In the genomic region with DNA sequence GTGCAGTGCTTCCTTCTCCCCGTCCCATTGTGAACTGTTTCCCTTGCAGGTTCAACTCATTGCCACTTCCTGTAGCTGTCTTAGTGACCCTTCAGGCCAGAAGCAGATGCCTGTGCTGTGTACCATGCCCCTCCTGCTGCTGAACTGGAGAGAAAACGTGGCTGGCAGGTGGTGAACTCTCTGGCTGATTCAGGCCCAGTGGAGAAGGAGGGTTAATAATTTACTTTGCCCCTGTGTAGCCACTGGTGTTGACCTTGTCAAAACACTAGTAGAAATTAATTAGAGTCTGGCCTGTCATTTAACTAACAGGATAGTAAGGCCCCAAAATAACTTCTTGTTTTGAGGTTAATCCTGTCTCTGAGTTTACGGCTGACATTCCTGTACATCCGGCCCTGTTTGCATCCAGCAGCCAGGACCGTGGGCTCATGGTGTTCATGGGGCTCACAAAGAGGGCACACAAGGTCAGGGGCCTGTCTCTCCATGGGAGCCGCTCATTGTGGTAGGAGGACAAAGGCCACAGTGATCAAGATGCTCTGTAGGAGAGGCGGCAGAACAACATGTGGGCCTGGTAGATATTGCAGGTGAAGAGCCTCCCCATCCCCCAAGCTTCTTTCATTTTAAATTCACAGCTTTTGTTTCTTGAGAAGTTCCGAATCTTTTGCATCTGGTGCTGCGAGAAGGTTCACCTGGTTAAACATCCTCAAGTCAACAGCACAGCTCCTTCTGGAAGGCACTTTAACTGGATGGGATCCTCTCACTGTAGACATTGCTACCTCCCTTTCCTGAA, we compare ENCODE assay signal across 1 cellular context.
TF ChIP-seq lines count a peak whose summit lies in the region.

No MANE protein-coding gene starts in this region.

TF ChIP-seq in HepG2, 621 proteins besides CTCF, POLR2A, EP300 and RAD21 (continued from another document and continues in another):
- TF ChIP-seq E2F1 (CRISPR knock-in tag; IDR thresholded peaks at IDR 0.05), result no peak; the same call in 1 of the 2 replicates
- 0 out of 2 replicates have a peak, but pooled peaks have one; percentile 78 for TF ChIP-seq ZNF672 (CRISPR knock-in tag; IDR thresholded peaks at IDR 0.05)
- peak; percentile 75; the same call in 1 of the 2 replicates for TF ChIP-seq ZNF350 (CRISPR knock-in tag; IDR thresholded peaks at IDR 0.05; ENCODE audit: borderline replicate concordance, low read depth)
- peak; percentile 89 for TF ChIP-seq JUNB (CRISPR knock-in tag; IDR thresholded peaks at IDR 0.05; ENCODE audit: borderline replicate concordance)
- peak; percentile 76 for TF ChIP-seq IRF2 (CRISPR knock-in tag; IDR thresholded peaks at IDR 0.05)
- TF ChIP-seq ZNF225 (CRISPR knock-in tag; IDR thresholded peaks at IDR 0.05), result no peak
- TF ChIP-seq THAP8 (CRISPR knock-in tag; IDR thresholded peaks at IDR 0.05; ENCODE audit: borderline replicate concordance), result no peak
- TF ChIP-seq RBM22 (optimal IDR thresholded peaks at IDR 0.05; ENCODE audit: low read length), result peak; percentile 40
- peak; percentile 17 for TF ChIP-seq ZNF331 (CRISPR knock-in tag; IDR thresholded peaks at IDR 0.05)
- TF ChIP-seq FOXA1 (IDR thresholded peaks at IDR 0.05), result no peak
- TF ChIP-seq FOXA1 (CRISPR knock-in tag; IDR thresholded peaks at IDR 0.05), result peak; percentile 57; the same call in 1 of the 2 replicates
- TF ChIP-seq ZNF788 (CRISPR knock-in tag; IDR thresholded peaks at IDR 0.05; ENCODE audit: borderline replicate concordance), result peak; percentile 89; the same call in 1 of the 2 replicates
- peak; percentile 26; the same call in 1 of the 2 replicates for TF ChIP-seq JDP2 (CRISPR knock-in tag; IDR thresholded peaks at IDR 0.05; ENCODE audit: borderline replicate concordance)
- no peak; the same call in 1 of the 2 replicates for TF ChIP-seq KDM5A (IDR thresholded peaks at IDR 0.05; ENCODE audit: borderline replicate concordance, low read length)
- TF ChIP-seq KLF11 (CRISPR knock-in tag; IDR thresholded peaks at IDR 0.05), result peak; percentile 81; the same call in 1 of the 2 replicates
- TF ChIP-seq CBFB (CRISPR knock-in tag; IDR thresholded peaks at IDR 0.05), result peak; percentile 31; the same call in 1 of the 2 replicates
- peak; percentile 10; the same call in 1 of the 2 replicates for TF ChIP-seq ONECUT2 (CRISPR knock-in tag; IDR thresholded peaks at IDR 0.05)
- no peak for TF ChIP-seq ZNF24 (IDR thresholded peaks at IDR 0.05)
- TF ChIP-seq SIN3A (IDR thresholded peaks at IDR 0.05; ENCODE audit: borderline replicate concordance, low read depth, low read length), result no peak
- no peak; the same call in 1 of the 2 replicates for TF ChIP-seq PRMT3 (CRISPR knock-in tag; IDR thresholded peaks at IDR 0.05; ENCODE audit: borderline replicate concordance, low read depth)
- peak; percentile 87; the same call in 1 of the 2 replicates for TF ChIP-seq ZFP37 (CRISPR knock-in tag; IDR thresholded peaks at IDR 0.05; ENCODE audit: borderline replicate concordance)
- TF ChIP-seq ZNF281 (CRISPR knock-in tag; IDR thresholded peaks at IDR 0.05; ENCODE audit: borderline replicate concordance), result peak; percentile 83
- TF ChIP-seq CHD2 (IDR thresholded peaks at IDR 0.05; ENCODE audit: low read depth, low read length), result no peak
- peak; percentile 85 for TF ChIP-seq ZBTB7B (CRISPR knock-in tag; IDR thresholded peaks at IDR 0.05)
- peak; percentile 7; the same call in 1 of the 2 replicates for TF ChIP-seq SMC3 (IDR thresholded peaks at IDR 0.05; ENCODE audit: low read length)
- peak; percentile 78 for TF ChIP-seq FOXA3 (CRISPR knock-in tag; IDR thresholded peaks at IDR 0.05)
- TF ChIP-seq, protein P1, sequence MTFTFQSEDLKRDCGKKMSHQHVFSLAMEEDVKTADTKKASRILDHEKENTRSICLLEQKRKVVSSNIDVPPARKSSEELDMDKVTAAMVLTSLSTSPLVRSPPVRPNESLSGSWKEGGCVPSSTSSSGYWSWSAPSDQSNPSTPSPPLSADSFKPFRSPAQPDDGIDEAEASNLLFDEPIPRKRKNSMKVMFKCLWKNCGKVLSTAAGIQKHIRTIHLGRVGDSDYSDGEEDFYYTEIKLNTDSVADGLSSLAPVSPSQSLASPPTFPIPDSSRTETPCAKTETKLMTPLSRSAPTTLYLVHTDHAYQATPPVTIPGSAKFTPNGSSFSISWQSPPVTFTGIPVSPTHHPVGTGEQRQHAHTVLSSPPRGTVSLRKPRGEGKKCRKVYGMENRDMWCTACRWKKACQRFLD (CRISPR knock-in tag; IDR thresholded peaks at IDR 0.05; ENCODE audit: borderline replicate concordance), result 0 out of 2 replicates have a peak, but pooled peaks have one; percentile 63
- peak; percentile 83 for TF ChIP-seq ZBTB34 (CRISPR knock-in tag; IDR thresholded peaks at IDR 0.05)
- TF ChIP-seq ZNF547 (CRISPR knock-in tag; IDR thresholded peaks at IDR 0.05), result peak; percentile 79
- peak; percentile 92 for TF ChIP-seq REL (CRISPR knock-in tag; conservative IDR thresholded peaks at IDR 0.05)
- peak; percentile 72; the same call in 1 of the 2 replicates for TF ChIP-seq ZNF101 (CRISPR knock-in tag; IDR thresholded peaks at IDR 0.05; ENCODE audit: borderline replicate concordance, low read depth)
- no peak for TF ChIP-seq KLF13 (CRISPR knock-in tag; IDR thresholded peaks at IDR 0.05)
- no peak for TF ChIP-seq ZNF3 (CRISPR knock-in tag; IDR thresholded peaks at IDR 0.05)
- TF ChIP-seq, protein P2, sequence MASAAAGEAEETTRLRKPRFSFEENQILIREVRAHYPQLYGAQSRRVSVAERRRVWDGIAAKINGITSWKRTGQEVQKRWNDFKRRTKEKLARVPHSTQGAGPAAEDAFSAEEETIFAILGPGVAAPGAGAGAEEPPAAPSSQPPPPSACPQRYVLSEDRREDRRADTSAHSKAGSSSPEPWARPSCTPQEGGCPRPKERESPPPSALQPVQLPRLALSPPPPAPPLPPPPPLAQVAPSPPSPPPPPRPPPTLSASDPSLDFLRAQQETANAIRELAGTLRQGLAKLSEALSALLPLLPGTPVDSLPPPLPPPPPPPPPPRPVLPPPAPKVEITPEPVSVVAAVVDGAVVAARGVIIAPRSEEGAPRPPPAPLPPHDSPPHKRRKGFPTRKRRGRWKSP (CRISPR knock-in tag; IDR thresholded peaks at IDR 0.05), result peak; percentile 80; the same call in 1 of the 2 replicates
- no peak for TF ChIP-seq ZSCAN30 (CRISPR knock-in tag; IDR thresholded peaks at IDR 0.05)
- no peak for TF ChIP-seq HDAC6 (IDR thresholded peaks at IDR 0.05; ENCODE audit: low read depth, low read length)
- peak; percentile 92 for TF ChIP-seq ARNTL (CRISPR knock-in tag; IDR thresholded peaks at IDR 0.05)
- no peak; the same call in none of the 2 replicates for TF ChIP-seq BCL6 (CRISPR knock-in tag; IDR thresholded peaks at IDR 0.05)
- TF ChIP-seq NR2F6 (IDR thresholded peaks at IDR 0.05), result peak; percentile 97
- peak; percentile 92 for TF ChIP-seq NR2F6 (CRISPR knock-in tag; IDR thresholded peaks at IDR 0.05)
- 0 out of 2 replicates have a peak, but pooled peaks have one; percentile 87 for TF ChIP-seq KLF15 (CRISPR knock-in tag; IDR thresholded peaks at IDR 0.05; ENCODE audit: borderline replicate concordance)
- peak; percentile 74; the same call in 1 of the 2 replicates for TF ChIP-seq CSRNP1 (CRISPR knock-in tag; IDR thresholded peaks at IDR 0.05)
- 0 out of 2 replicates have a peak, but pooled peaks have one; percentile 18 for TF ChIP-seq ATF3 (CRISPR knock-in tag; IDR thresholded peaks at IDR 0.05)
- TF ChIP-seq, protein P3, sequence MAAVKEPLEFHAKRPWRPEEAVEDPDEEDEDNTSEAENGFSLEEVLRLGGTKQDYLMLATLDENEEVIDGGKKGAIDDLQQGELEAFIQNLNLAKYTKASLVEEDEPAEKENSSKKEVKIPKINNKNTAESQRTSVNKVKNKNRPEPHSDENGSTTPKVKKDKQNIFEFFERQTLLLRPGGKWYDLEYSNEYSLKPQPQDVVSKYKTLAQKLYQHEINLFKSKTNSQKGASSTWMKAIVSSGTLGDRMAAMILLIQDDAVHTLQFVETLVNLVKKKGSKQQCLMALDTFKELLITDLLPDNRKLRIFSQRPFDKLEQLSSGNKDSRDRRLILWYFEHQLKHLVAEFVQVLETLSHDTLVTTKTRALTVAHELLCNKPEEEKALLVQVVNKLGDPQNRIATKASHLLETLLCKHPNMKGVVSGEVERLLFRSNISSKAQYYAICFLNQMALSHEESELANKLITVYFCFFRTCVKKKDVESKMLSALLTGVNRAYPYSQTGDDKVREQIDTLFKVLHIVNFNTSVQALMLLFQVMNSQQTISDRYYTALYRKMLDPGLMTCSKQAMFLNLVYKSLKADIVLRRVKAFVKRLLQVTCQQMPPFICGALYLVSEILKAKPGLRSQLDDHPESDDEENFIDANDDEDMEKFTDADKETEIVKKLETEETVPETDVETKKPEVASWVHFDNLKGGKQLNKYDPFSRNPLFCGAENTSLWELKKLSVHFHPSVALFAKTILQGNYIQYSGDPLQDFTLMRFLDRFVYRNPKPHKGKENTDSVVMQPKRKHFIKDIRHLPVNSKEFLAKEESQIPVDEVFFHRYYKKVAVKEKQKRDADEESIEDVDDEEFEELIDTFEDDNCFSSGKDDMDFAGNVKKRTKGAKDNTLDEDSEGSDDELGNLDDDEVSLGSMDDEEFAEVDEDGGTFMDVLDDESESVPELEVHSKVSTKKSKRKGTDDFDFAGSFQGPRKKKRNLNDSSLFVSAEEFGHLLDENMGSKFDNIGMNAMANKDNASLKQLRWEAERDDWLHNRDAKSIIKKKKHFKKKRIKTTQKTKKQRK (IDR thresholded peaks at IDR 0.05; ENCODE audit: low read length), result no peak
- TF ChIP-seq ZBTB14 (CRISPR knock-in tag; IDR thresholded peaks at IDR 0.05), result no peak
- TF ChIP-seq ZFYVE20 (CRISPR knock-in tag; IDR thresholded peaks at IDR 0.05; ENCODE audit: borderline replicate concordance, low read depth), result 0 out of 2 replicates have a peak, but pooled peaks have one; percentile 34
